ENCODE assay signal across 28 cellular contexts in the genomic region with DNA sequence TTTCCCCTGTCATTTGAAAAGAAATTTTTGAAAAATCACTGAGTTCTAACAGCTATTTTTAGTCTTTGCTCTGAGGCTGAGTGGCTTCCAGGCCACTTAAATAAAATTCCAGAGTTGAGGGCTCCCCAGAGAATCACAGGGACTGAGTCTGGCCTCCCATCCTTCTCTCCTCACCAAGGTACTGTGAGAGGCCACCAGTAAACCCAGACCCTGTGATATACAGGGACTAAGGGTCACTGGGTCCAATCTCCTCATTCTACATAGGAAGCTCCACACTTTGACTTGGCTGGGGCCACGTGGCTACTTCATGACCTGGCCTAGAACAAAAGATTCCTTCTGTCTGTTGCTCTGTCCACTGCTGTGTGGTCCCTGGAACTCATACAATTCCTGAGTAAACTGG.
A peak's percentile ranks its signal among the peaks of the same experiment; 100 is the strongest.
DNase-seq lines count a peak whose midpoint lies in the region; ATAC-seq and TF ChIP-seq lines count a peak whose summit lies in the region.
"Had no signal": no experiment of that assay in that cellular context is flagged by ENCODE, and none has a peak within 500 bp of the region (broad histone marks: within the 10 kb centered on the region; RNA-seq: fewer than 3 reads in every experiment).

No MANE protein-coding gene starts in this region.

- WGBS in right lobe of liver (ENCODE audit: insufficient coverage, low coverage, low lambda C conversion rate, missing lambda C conversion rate): 38% methylated on average over 1 of the region's 1 CpG
- WGBS in psoas muscle, 3 donors: 9 to 21% (median 13%) methylated on average over 1 of the region's 1 CpG

- TF ChIP-seq POLR2A in right lobe of liver (IDR thresholded peaks at IDR 0.05): no peak

- ATAC-seq in right lobe of liver (peak; percentile 12 to 39 (median 26)), psoas muscle (peak; percentile 24 to 38 (median 26))
- ATAC-seq: gastroesophageal sphincter; naive thymus-derived CD8-positive, alpha-beta T cell had no signal

- H3K4me1 ChIP-seq in right lobe of liver (peaks cover 0 to 20% (median 7%) of the 10 kb centered on the region in 4 donors), psoas muscle (peaks cover 29% of the 10 kb centered on the region)
- H3K4me1 ChIP-seq: BE2C, spleen had no signal

- H3K36me3 ChIP-seq in right lobe of liver (peaks cover 0 to 6% (median 3%) of the 10 kb centered on the region in 4 donors), psoas muscle (ENCODE audit: insufficient read depth in 1 of 2, low read depth in 1 of 2) (peaks cover 0 to 11% of the 10 kb centered on the region in 2 donors)
- H3K36me3 ChIP-seq: BE2C had no signal

- peak; percentile 17 for DNase-seq in COLO668 (lab: John Stamatoyannopoulos, UW; ENCODE audit: unreplicated experiment)
- no peak for DNase-seq in right lobe of liver
- DNase-seq in psoas muscle: peak in 1 of 2 donors; percentile 44
- no peak for DNase-seq in mucosa of gallbladder (ENCODE audit: low spot score)
- DNase-seq in activated T-cell treated with anti-CD3 and anti-CD28 coated beads, Interleukin-2, amount 50 U/mL, for 1 hour: no peak
- no peak for DNase-seq in NCI-H2171 (lab: John Stamatoyannopoulos, UW)
- DNase-seq in T-helper 2 cell: no peak
- DNase-seq: activated CD4-positive, alpha-beta memory T cell treated with anti-CD3 and anti-CD28 coated beads for 36 hours; activated CD4-positive, CD25-positive, alpha-beta regulatory T cell treated with anti-CD3 and anti-CD28 coated beads, Interleukin-2, amount 50 U/mL, for 72 hours; activated CD8-positive, alpha-beta memory T cell treated with anti-CD3 and anti-CD28 coated beads, Interleukin-2, amount 50 U/mL, for 4 hours; activated naive CD4-positive, alpha-beta T cell treated with anti-CD3 and anti-CD28 coated beads, Interleukin-2, amount 10 ng/mL, durations not matched to agents 7 days and 5 days; BE2C; brain microvascular endothelial cell; CD8-positive, alpha-beta memory T cell; DMS 273 treated with DMSO at 0.1 percent for 48 hours; hippocampal formation; NCI-H1048; NCI-H1694; NCI-H82; spleen; stimulated activated CD4-positive, alpha-beta T cell treated with anti-CD3 and anti-CD28 coated beads, Interleukin-2, amount 100 ng/mL, for 24 hours; stimulated activated CD8-positive, alpha-beta memory T cell treated with anti-CD3 and anti-CD28 coated beads, Interleukin-4, amount 100 ng/mL, for 48 hours; tibial artery had no signal

- no peak overlapping the region for H3K4me3 Mint-ChIP-seq in brain
- H3K4me3 Mint-ChIP-seq: activated CD4-positive, alpha-beta memory T cell treated with anti-CD3 and anti-CD28 coated beads for 36 hours; activated naive CD4-positive, alpha-beta T cell treated with anti-CD3 and anti-CD28 coated beads, Interleukin-2, amount 10 ng/mL, durations not matched to agents 7 days and 5 days; activated T-helper 1 cell treated with anti-CD3 and anti-CD28 coated beads, Interleukin-12 subunit alpha, Interleukin-12 subunit beta, Interleukin-2, Interleukin-4 antibody, amounts not matched to agents 30 ng/mL and 10 ng/mL and 1 ng/mL, durations not matched to agents 14 hours and 24 hours and 36 hours; CD8-positive, alpha-beta memory T cell; naive thymus-derived CD8-positive, alpha-beta T cell had no signal

- H3K36me3 Mint-ChIP-seq in brain: peaks cover 26% of the 10 kb centered on the region
- H3K36me3 Mint-ChIP-seq: activated CD4-positive, alpha-beta memory T cell treated with anti-CD3 and anti-CD28 coated beads for 36 hours; activated naive CD4-positive, alpha-beta T cell treated with anti-CD3 and anti-CD28 coated beads, Interleukin-2, amount 10 ng/mL, durations not matched to agents 7 days and 5 days; naive thymus-derived CD8-positive, alpha-beta T cell had no signal

- peaks cover 0 to 7% (median 3%) of the 10 kb centered on the region in 5 experiments for H3K9me3 Mint-ChIP-seq in brain
- H3K9me3 Mint-ChIP-seq: activated CD4-positive, alpha-beta memory T cell treated with anti-CD3 and anti-CD28 coated beads for 36 hours; activated naive CD4-positive, alpha-beta T cell treated with anti-CD3 and anti-CD28 coated beads, Interleukin-2, amount 10 ng/mL, durations not matched to agents 7 days and 5 days; activated T-helper 1 cell treated with anti-CD3 and anti-CD28 coated beads, Interleukin-12 subunit alpha, Interleukin-12 subunit beta, Interleukin-2, Interleukin-4 antibody, amounts not matched to agents 30 ng/mL and 10 ng/mL and 1 ng/mL, durations not matched to agents 14 hours and 24 hours and 36 hours; CD8-positive, alpha-beta memory T cell; naive thymus-derived CD8-positive, alpha-beta T cell had no signal

- no peaks in the 10 kb centered on the region for H3K9me3 ChIP-seq in right lobe of liver
- no peaks in the 10 kb centered on the region for H3K9me3 ChIP-seq in psoas muscle
- H3K9me3 ChIP-seq: BE2C, gastroesophageal sphincter, spleen, tibial artery had no signal

- H3K27ac ChIP-seq in right lobe of liver (peak overlapping the region; percentile 52 to 93 (median 82)), psoas muscle (peak overlapping the region; percentile 63)
- H3K27ac ChIP-seq: brain microvascular endothelial cell, gastroesophageal sphincter, SK-N-MC, spleen, tibial artery had no signal

- H3K4me1 Mint-ChIP-seq in brain: peaks cover 40% of the 10 kb centered on the region
- H3K4me1 Mint-ChIP-seq: CD8-positive, alpha-beta memory T cell had no signal

- peak overlapping the region in 3 of 5 experiments; percentile 13 to 62 (median 35) for H3K27ac Mint-ChIP-seq in brain
- H3K27ac Mint-ChIP-seq: activated CD4-positive, alpha-beta memory T cell treated with anti-CD3 and anti-CD28 coated beads for 36 hours; activated naive CD4-positive, alpha-beta T cell treated with anti-CD3 and anti-CD28 coated beads, Interleukin-2, amount 10 ng/mL, durations not matched to agents 7 days and 5 days had no signal

- TF ChIP-seq CTCF in brain (conservative IDR thresholded peaks at IDR 0.05) (no peak), right lobe of liver (IDR thresholded peaks at IDR 0.05) (no peak), psoas muscle (IDR thresholded peaks at IDR 0.05) (no peak)

- H3K27me3 Mint-ChIP-seq in brain: peaks cover 16% of the 10 kb centered on the region

- H3K4me3 ChIP-seq in right lobe of liver (no peak overlapping the region), psoas muscle (no peak overlapping the region)
- H3K4me3 ChIP-seq: gastroesophageal sphincter, SK-N-MC, spleen, tibial artery had no signal

- intact Hi-C loops in right lobe of liver (cut with DNase I) (no loop called here), psoas muscle (cut with DNase I) (no loop called here)

- H3K27me3 ChIP-seq in right lobe of liver: no peaks in the 10 kb centered on the region
- H3K27me3 ChIP-seq in psoas muscle (ENCODE audit: insufficient read depth in 3 of 3, low read length in 2 of 3): no peaks in the 10 kb centered on the region
- H3K27me3 ChIP-seq: BE2C, brain microvascular endothelial cell, gastroesophageal sphincter, spleen, tibial artery had no signal
